13 cellular contexts compared by ENCODE assay signal in the genomic region with DNA sequence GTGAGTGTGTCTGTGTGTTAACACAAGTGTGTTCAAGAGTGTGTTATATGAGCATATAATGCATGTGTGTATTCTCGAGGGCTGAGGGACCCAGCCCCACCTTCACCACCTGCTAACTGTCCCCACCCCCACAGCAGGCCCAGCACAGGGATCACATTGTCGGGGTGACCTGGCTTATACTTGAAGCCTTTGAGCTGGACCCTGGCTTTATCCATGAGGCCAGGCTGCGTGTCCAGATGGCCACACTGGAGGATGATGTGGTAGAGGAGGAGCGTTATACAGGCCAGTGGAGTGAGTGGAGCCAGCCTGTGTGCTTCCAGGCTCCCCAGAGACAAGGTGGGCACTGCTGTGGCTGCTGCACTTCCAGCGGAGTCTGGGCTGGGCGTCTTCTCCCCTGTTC. TPM values are rescaled to one million over a fixed set of nuclear protein-coding genes. Genes with fewer than 3 reads are reported as not detected.
DNase-seq lines count a peak whose midpoint lies in the region; ATAC-seq and TF ChIP-seq lines count a peak whose summit lies in the region.
"Had no signal": no experiment of that assay in that cellular context is flagged by ENCODE, and none has a peak within 500 bp of the region (broad histone marks: within the 10 kb centered on the region; RNA-seq: fewer than 3 reads in every experiment).

No MANE protein-coding gene starts in this region.

- no peaks in the 10 kb centered on the region for H3K36me3 Mint-ChIP-seq in osteocyte (ENCODE audit: unreplicated experiment)

- no peaks in the 10 kb centered on the region for H3K9me3 ChIP-seq in BLaER1
- no peaks in the 10 kb centered on the region for H3K9me3 ChIP-seq in esophagus muscularis mucosa
- H3K9me3 ChIP-seq: Caco-2, HAP-1 had no signal

- no peaks in the 10 kb centered on the region for H4K20me1 ChIP-seq in BLaER1

- no peaks in the 10 kb centered on the region for H3K9me3 Mint-ChIP-seq in osteocyte (ENCODE audit: unreplicated experiment)
- H3K9me3 Mint-ChIP-seq: CD4-positive, alpha-beta T cell had no signal

- intact Hi-C loops in esophagus muscularis mucosa (cut with DNase I): no loop called here

- H3K27me3 ChIP-seq in BLaER1 (no peaks in the 10 kb centered on the region), H7 (ENCODE audit: control insufficient read depth, insufficient read depth, low read length) (no peaks in the 10 kb centered on the region), esophagus muscularis mucosa (no peaks in the 10 kb centered on the region)

- TF ChIP-seq CTCF in esophagus muscularis mucosa (IDR thresholded peaks at IDR 0.05) (no peak), osteocyte (IDR thresholded peaks at IDR 0.05) (no peak)

- peak overlapping the region; percentile 79 for H3K4me2 ChIP-seq in BLaER1

- H3K36me3 ChIP-seq in BLaER1 (no peaks in the 10 kb centered on the region), H7 (replicated peaks; ENCODE audit: control insufficient read depth, insufficient read depth, low read length) (no peaks in the 10 kb centered on the region), esophagus muscularis mucosa (no peaks in the 10 kb centered on the region)
- H3K36me3 ChIP-seq: HAP-1 had no signal

- H3K4me1 Mint-ChIP-seq in osteocyte (ENCODE audit: unreplicated experiment): no peaks in the 10 kb centered on the region

- TF ChIP-seq POLR2A in esophagus muscularis mucosa (IDR thresholded peaks at IDR 0.05; ENCODE audit: low read depth): no peak

- DNase-seq in H7 (peak; percentile 6), esophagus muscularis mucosa (ENCODE audit: extremely low spot score) (peak; percentile 53), osteocyte (ENCODE audit: extremely low spot score, unreplicated experiment) (peak; percentile 75), NCI-H748 treated with DMSO at 0.1 percent for 48 hours (lab: John Stamatoyannopoulos, UW) (no peak), GOT3 (lab: John Stamatoyannopoulos, UW) (no peak)
- DNase-seq: 8988T; Caco-2; CD4-positive, alpha-beta T cell had no signal

- H3K27ac ChIP-seq in BLaER1: peak overlapping the region; percentile 73
- H3K27ac ChIP-seq in esophagus muscularis mucosa (replicated peaks in 1 of 4): no peak overlapping the region
- H3K27ac ChIP-seq: C4-2B had no signal

- H3K4me3 ChIP-seq in BLaER1 (no peak overlapping the region), H7 (ENCODE audit: insufficient read depth, low read depth, low read length) (no peak overlapping the region), esophagus muscularis mucosa (no peak overlapping the region)
- H3K4me3 ChIP-seq: HAP-1 had no signal

- peak overlapping the region; percentile 6; the same call in 1 of the 2 replicates for H3K9ac ChIP-seq in BLaER1

- TF ChIP-seq EP300 in esophagus muscularis mucosa (IDR thresholded peaks at IDR 0.05): no peak

- 58% methylated on average over 3 of the region's 6 CpGs for WGBS in esophagus muscularis mucosa

- ATAC-seq in HG02678 (IDR thresholded peaks at IDR 0.05; ENCODE audit: unreplicated experiment): no peak

- H3K27ac Mint-ChIP-seq in osteocyte (ENCODE audit: unreplicated experiment): no peak overlapping the region
- H3K27ac Mint-ChIP-seq: B cell; CD4-positive, alpha-beta T cell had no signal

- no peaks in the 10 kb centered on the region for H3K27me3 Mint-ChIP-seq in osteocyte (ENCODE audit: unreplicated experiment)
- H3K27me3 Mint-ChIP-seq: B cell; CD4-positive, alpha-beta T cell had no signal

- H3K4me1 ChIP-seq in BLaER1: peaks cover 80% of the 10 kb centered on the region
- H3K4me1 ChIP-seq in esophagus muscularis mucosa: no peaks in the 10 kb centered on the region
- H3K4me1 ChIP-seq: Caco-2, HAP-1 had no signal

- no peak overlapping the region for H3K4me3 Mint-ChIP-seq in osteocyte (ENCODE audit: unreplicated experiment)
- H3K4me3 Mint-ChIP-seq: B cell; CD4-positive, alpha-beta T cell had no signal

RNA-seq across cellular contexts. Expression of a gene that starts 7.6 kb away (rescaled TPM):
- 0.17 and 0.78 TPM in 2 replicates for total RNA-seq in H7 (2014; rRNA removed; shearing (Covaris generic))
- total RNA-seq in esophagus muscularis mucosa: under 1 TPM in 1 of 4 donors, not detected in 3; 0.42 TPM
- total RNA-seq in osteocyte: not detected in 2 replicates
- total RNA-seq: Caco-2 had no signal

Comparison
In these comparisons a context has a peak if more than half of its experiments do, and no peak if none do; other contexts are left out.
1. DNase-seq: peak in H7 (single experiment), esophagus muscularis mucosa (single experiment) and osteocyte (single experiment); none in NCI-H748 treated with DMSO at 0.1 percent for 48 hours (single experiment) and GOT3 (single experiment).